ENCODE assay signal across 22 cellular contexts in the genomic region with DNA sequence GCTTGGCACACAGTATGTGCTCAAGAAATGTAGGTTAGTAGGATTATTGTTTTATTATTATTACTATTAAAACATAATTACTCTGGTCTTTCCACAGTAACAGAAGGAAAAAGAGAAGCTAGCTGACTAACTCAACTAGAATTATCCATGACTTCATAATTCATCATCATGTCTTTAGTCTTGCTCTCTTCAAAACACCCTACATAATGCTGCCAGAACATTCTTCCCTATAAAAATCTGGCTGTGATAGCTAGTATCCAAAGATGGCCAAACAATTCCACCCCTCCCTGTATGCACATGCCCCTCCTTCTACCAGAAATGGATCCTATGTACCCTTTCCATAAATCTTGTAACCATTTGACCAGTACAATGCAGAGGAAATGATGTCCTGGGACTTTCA.
"Had no signal": no experiment of that assay in that cellular context is flagged by ENCODE, and none has a peak within 500 bp of the region (broad histone marks: within the 10 kb centered on the region; RNA-seq: fewer than 3 reads in every experiment).

No MANE protein-coding gene starts in this region.

- H3K27me3 ChIP-seq: suprapubic skin, transverse colon, uterus had no signal

- H3K27ac ChIP-seq: left lung, skin epidermis, suprapubic skin, transverse colon, uterus had no signal

- DNase-seq: activated CD4-positive, alpha-beta memory T cell treated with anti-CD3 and anti-CD28 coated beads, Interleukin-2, amount 10 ng/mL, durations not matched to agents 7 days and 5 days; activated CD4-positive, alpha-beta T cell treated with anti-CD3 and anti-CD28 coated beads for 4 hours; activated naive CD4-positive, alpha-beta T cell treated with Interleukin-2 at 50 U/mL for 16 hours; activated naive CD8-positive, alpha-beta T cell treated with anti-CD3 and anti-CD28 coated beads, Interleukin-2, amount 10 ng/mL, durations not matched to agents 7 days and 5 days; activated T-cell treated with anti-CD3 and anti-CD28 coated beads, Interleukin-2, amount 50 U/mL, for 24 hours; central memory CD4-positive, alpha-beta T cell; endodermal cell; hypothalamus; left lung; midbrain; nephron progenitor cell; nucleus accumbens; stimulated activated CD4-positive, alpha-beta T cell treated with anti-CD3 and anti-CD28 coated beads, Interleukin-15, amount 100 ng/mL, for 24 hours; stimulated activated CD4-positive, alpha-beta T cell treated with anti-CD3 and anti-CD28 coated beads, Interleukin-2, amount 100 ng/mL, for 48 hours; SW 1271; T-helper 2 cell; transverse colon; uterus had no signal

- ATAC-seq: left lung, WTC11 had no signal

- H3K9me3 ChIP-seq: left lung, suprapubic skin, transverse colon, uterus had no signal

- FAIRE-seq: colon had no signal

- H3K36me3 ChIP-seq: left lung, suprapubic skin, transverse colon, uterus had no signal

- H3K4me1 ChIP-seq: uterus had no signal

- H3K4me3 ChIP-seq: left lung, skin epidermis, suprapubic skin, transverse colon, uterus had no signal
